ENCODE assay signal across 8 cellular contexts in genomic region chr14:60165547-60165876, GRCh38. TPM values are rescaled to one million over a fixed set of nuclear protein-coding genes. Genes with fewer than 3 reads are reported as not detected.
A peak's percentile ranks its signal among the peaks of the same experiment; 100 is the strongest.
DNase-seq lines count a peak whose midpoint lies in the region; ATAC-seq and TF ChIP-seq lines count a peak whose summit lies in the region.

No MANE protein-coding gene starts in this region.

- H3K4me3 ChIP-seq in right lobe of liver (peak overlapping the region in 2 of 3 donors; percentile 63 to 80), upper lobe of right lung (peak overlapping the region; percentile 95)

- 4% methylated on average over 4 of the region's 4 CpGs for WGBS in right lobe of liver (ENCODE audit: insufficient coverage, low coverage, low lambda C conversion rate, missing lambda C conversion rate)

- H3K4me1 ChIP-seq in right lobe of liver (peaks cover 0 to 21% (median 2%) of the 10 kb centered on the region in 4 donors), upper lobe of right lung (peaks cover 34% of the 10 kb centered on the region)

- no peaks in the 10 kb centered on the region for H3K9me3 ChIP-seq in right lobe of liver
- H3K9me3 ChIP-seq in upper lobe of right lung = no peaks in the 10 kb centered on the region

- H3K4me1 Mint-ChIP-seq in activated naive CD8-positive, alpha-beta T cell treated with anti-CD3 and anti-CD28 coated beads, Interleukin-2, amount 50 U/mL, for 24 hours = peaks cover 45% of the 10 kb centered on the region

- peak overlapping the region; percentile 99 for H3K4me3 Mint-ChIP-seq in activated naive CD8-positive, alpha-beta T cell treated with anti-CD3 and anti-CD28 coated beads, Interleukin-2, amount 50 U/mL, for 24 hours

- H3K27ac Mint-ChIP-seq in activated naive CD8-positive, alpha-beta T cell treated with anti-CD3 and anti-CD28 coated beads, Interleukin-2, amount 50 U/mL, for 24 hours = peak overlapping the region; percentile 82

- intact Hi-C loops in right lobe of liver (cut with DNase I) = loop anchor here in 1 of 2 donors (10.0 kb wide), 2 partner anchors 71 to 201 kb away; partner anchors contain the start of gene PCNX4
- intact Hi-C loops in upper lobe of right lung (cut with DNase I) = loop anchor here (10.0 kb wide), 1 partner anchor 71 kb away; the partner anchor contains the start of gene PCNX4

- H3K36me3 Mint-ChIP-seq in activated naive CD8-positive, alpha-beta T cell treated with anti-CD3 and anti-CD28 coated beads, Interleukin-2, amount 50 U/mL, for 24 hours (ENCODE audit: low read depth) = peaks cover 10% of the 10 kb centered on the region

- no peaks in the 10 kb centered on the region for H3K9me3 Mint-ChIP-seq in activated naive CD8-positive, alpha-beta T cell treated with anti-CD3 and anti-CD28 coated beads, Interleukin-2, amount 50 U/mL, for 24 hours

- H3K27me3 Mint-ChIP-seq in activated naive CD8-positive, alpha-beta T cell treated with anti-CD3 and anti-CD28 coated beads, Interleukin-2, amount 50 U/mL, for 24 hours = no peaks in the 10 kb centered on the region

- H3K27me3 ChIP-seq in right lobe of liver (no peaks in the 10 kb centered on the region), upper lobe of right lung (no peaks in the 10 kb centered on the region)

- DNase-seq in activated naive CD8-positive, alpha-beta T cell treated with anti-CD3 and anti-CD28 coated beads, Interleukin-2, amount 50 U/mL, for 24 hours = no peak
- DNase-seq in right lobe of liver (no peak), upper lobe of right lung (no peak), SW 1271 (lab: John Stamatoyannopoulos, UW) (no peak), NK-92 (lab: John Stamatoyannopoulos, UW; ENCODE audit: unreplicated experiment) (no peak)
- no peak for DNase-seq in stimulated activated CD4-positive, alpha-beta T cell treated with anti-CD3 and anti-CD28 coated beads, Interleukin-2, amount 100 ng/mL, for 24 hours

- H3K36me3 ChIP-seq in right lobe of liver (no peaks in the 10 kb centered on the region), upper lobe of right lung (no peaks in the 10 kb centered on the region)

- TF ChIP-seq POLR2A in right lobe of liver (IDR thresholded peaks at IDR 0.05) = no peak

- H3K27ac ChIP-seq in right lobe of liver = peak overlapping the region in 2 of 3 donors; percentile 86 to 90
- peak overlapping the region; percentile 98 for H3K27ac ChIP-seq in upper lobe of right lung

- TF ChIP-seq CTCF in right lobe of liver (IDR thresholded peaks at IDR 0.05) (no peak), upper lobe of right lung (IDR thresholded peaks at IDR 0.05) (no peak)

- ATAC-seq in GM18517 (IDR thresholded peaks at IDR 0.05; ENCODE audit: unreplicated experiment) (peak; percentile 31), HG03064 (IDR thresholded peaks at IDR 0.05; ENCODE audit: low read depth, unreplicated experiment) (peak; percentile 19), right lobe of liver (no peak), upper lobe of right lung (no peak)
- peak; percentile 16 for ATAC-seq in activated naive CD8-positive, alpha-beta T cell treated with anti-CD3 and anti-CD28 coated beads, Interleukin-2, amount 50 U/mL, for 24 hours

RNA-seq across cellular contexts. Expression of gene DHRS7, which starts 0.3 kb away (rescaled TPM):
- total RNA-seq in right lobe of liver (100 to 1,000 TPM in 4 of 6 experiments, 10 to 100 TPM in 2; 65.0 to 153 (median 116) TPM), upper lobe of right lung (69.3 TPM)

Comparison
In these comparisons a context has a peak if more than half of its experiments do, and no peak if none do; other contexts are left out.
1. ATAC-seq: peak in GM18517 (single experiment), HG03064 (single experiment) and activated naive CD8-positive, alpha-beta T cell treated with anti-CD3 and anti-CD28 coated beads, Interleukin-2, amount 50 U/mL, for 24 hours (single experiment); none in right lobe of liver (0 of 4) and upper lobe of right lung (single experiment).